10 cellular contexts compared by ENCODE assay signal in genomic region chr2:218885981-218886447, GRCh38.
A peak's percentile ranks its signal among the peaks of the same experiment; 100 is the strongest.
DNase-seq lines count a peak whose midpoint lies in the region; ATAC-seq and TF ChIP-seq lines count a peak whose summit lies in the region.
"Had no signal": no experiment of that assay in that cellular context is flagged by ENCODE, and none has a peak within 500 bp of the region (broad histone marks: within the 10 kb centered on the region; RNA-seq: fewer than 3 reads in every experiment).

No MANE protein-coding gene starts in this region.

- no peaks in the 10 kb centered on the region for H3K27me3 ChIP-seq in WERI-Rb-1 (ENCODE audit: insufficient read depth, low read depth, severe bottlenecking)

- no peak overlapping the region for H3K4me3 ChIP-seq in WERI-Rb-1 (ENCODE audit: low read depth, low read length)
- H3K4me3 ChIP-seq: colonic mucosa had no signal

- TF ChIP-seq CTCF in WERI-Rb-1 (IDR thresholded peaks at IDR 0.05; ENCODE audit: low read depth, low read length) = no peak

- H3K9me3 ChIP-seq in WERI-Rb-1 (ENCODE audit: severe bottlenecking) = no peaks in the 10 kb centered on the region
- H3K9me3 ChIP-seq: colonic mucosa had no signal

- DNase-seq in WERI-Rb-1 (no peak), DMS53 treated with DMSO at 0.1 percent for 48 hours (lab: John Stamatoyannopoulos, UW; ENCODE audit: unreplicated experiment) (no peak), NCI-H1436 (lab: John Stamatoyannopoulos, UW) (no peak), ACHN (no peak), NCI-H1048 (lab: John Stamatoyannopoulos, UW) (no peak)
- DNase-seq: colonic mucosa, DMS53 had no signal

- H3K27ac ChIP-seq in WERI-Rb-1 = peak overlapping the region; percentile 22
- H3K27ac ChIP-seq: colonic mucosa had no signal

- in situ Hi-C loops in ACHN (cut with HindIII; ENCODE audit: low pct_ligation_motif_present, low pct_unique_long_range_greater_than_20kb, low sequenced_read_pairs) = no loop called here

- H3K36me3 ChIP-seq in WERI-Rb-1 = no peaks in the 10 kb centered on the region
- H3K36me3 ChIP-seq: colonic mucosa had no signal

- ATAC-seq in GM18498 (IDR thresholded peaks at IDR 0.05; ENCODE audit: unreplicated experiment) (peak; percentile 63), GM19467 (IDR thresholded peaks at IDR 0.05; ENCODE audit: unreplicated experiment) (peak; percentile 57), HG03066 (IDR thresholded peaks at IDR 0.05; ENCODE audit: low read depth, unreplicated experiment) (peak; percentile 70)
